ENCODE assay signal across 18 cellular contexts in the genomic region with DNA sequence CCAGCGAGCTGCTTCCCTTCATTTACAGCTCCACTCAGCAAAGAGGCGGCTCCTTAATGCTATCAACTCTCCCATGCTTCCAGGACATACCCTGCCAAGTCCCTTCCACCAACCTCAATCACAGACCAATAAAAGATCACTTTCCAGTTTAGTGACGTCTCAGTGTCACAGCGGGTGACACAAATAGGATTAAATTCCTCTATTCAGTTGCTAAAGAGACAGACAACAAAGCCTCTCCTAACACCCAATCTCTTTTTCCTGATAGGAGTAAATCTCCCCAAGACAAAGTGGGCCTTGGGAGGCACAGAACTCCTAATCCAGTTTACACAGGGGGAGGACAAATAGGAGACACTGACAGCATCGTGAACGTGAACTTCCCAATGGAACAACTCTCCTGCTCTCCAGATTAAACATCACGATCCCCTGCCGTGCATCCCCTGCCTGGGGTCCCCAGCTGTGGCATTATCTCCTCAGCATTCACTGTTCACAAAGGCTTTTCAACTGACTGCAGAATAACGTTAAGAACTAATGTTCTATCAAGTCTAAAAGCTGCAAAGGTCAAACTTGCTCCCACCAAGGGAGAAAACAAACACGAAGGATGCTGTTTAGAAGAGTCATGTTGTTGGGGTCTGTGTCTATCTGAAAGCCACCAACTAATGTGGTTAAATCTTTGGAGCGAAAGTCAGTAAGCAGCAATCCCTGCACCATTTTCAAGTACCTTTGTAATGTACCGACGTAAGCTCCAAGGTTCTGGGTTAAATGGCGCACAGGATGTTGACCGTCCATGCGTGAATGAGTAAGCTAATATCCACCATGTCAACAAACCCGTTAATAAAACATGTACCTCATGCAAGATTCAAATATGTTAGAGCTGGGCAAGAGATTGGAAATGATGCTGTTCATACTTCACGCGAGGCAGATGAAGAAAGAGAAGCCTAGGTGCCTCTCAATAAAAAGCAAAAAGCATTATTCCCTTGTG. TPM values are rescaled to one million over a fixed set of nuclear protein-coding genes. Genes with fewer than 3 reads are reported as not detected.
DNase-seq lines count a peak whose midpoint lies in the region; TF ChIP-seq lines count a peak whose summit lies in the region.
"Had no signal": no experiment of that assay in that cellular context is flagged by ENCODE, and none has a peak within 500 bp of the region (broad histone marks: within the 10 kb centered on the region; RNA-seq: fewer than 3 reads in every experiment).

No MANE protein-coding gene starts in this region.

- 15% methylated on average over 18 of the region's 19 CpGs for WGBS in HUES64

- H3K9me3 ChIP-seq in A673 (ENCODE audit: low read depth, low read length, poor library complexity, severe bottlenecking) (peaks cover 5% of the 10 kb centered on the region), HUES64 (ENCODE audit: insufficient read depth, low read depth, low read length) (no peaks in the 10 kb centered on the region), iPS-18a (ENCODE audit: control insufficient read depth, low read depth, low read length) (peaks cover 26% of the 10 kb centered on the region)
- H3K9me3 ChIP-seq: A549, right atrium auricular region had no signal

- H3K9ac ChIP-seq in HUES64 (ENCODE audit: low read depth, low read length) (peak overlapping the region; percentile 58), iPS-18a (ENCODE audit: low read length) (peak overlapping the region; percentile 23)

- intact Hi-C loops in A673 (cut with micrococcal nuclease; ENCODE audit: unreplicated experiment) = no loop called here

- H3K4me3 ChIP-seq in A673 (ENCODE audit: low read depth, low read length, poor library complexity, severe bottlenecking) (no peak overlapping the region), HUES64 (ENCODE audit: low read length) (peak overlapping the region; percentile 34), iPS-18a (ENCODE audit: low read length) (peak overlapping the region; percentile 36)
- H3K4me3 ChIP-seq: A549, right atrium auricular region had no signal

- BruUV-seq in A673 (replicated peaks; lab: Mats Ljungman, UMichigan) = no TSS peak

- no peak for TF ChIP-seq CTCF in A673 (conservative IDR thresholded peaks at IDR 0.05; ENCODE audit: low read depth, low read length)

- peak; percentile 2 for DNase-seq in A673 (ENCODE audit: low spot score)
- DNase-seq in NCI-H82 (lab: John Stamatoyannopoulos, UW) = peak; percentile 80
- DNase-seq in amniotic stem cell (lab: John Stamatoyannopoulos, UW) = no peak
- DNase-seq in activated CD4-positive, alpha-beta T cell treated with anti-CD3 and anti-CD28 coated beads, Interleukin-2, amount 50 U/mL, for 1 hour = no peak
- DNase-seq in activated CD4-positive, alpha-beta T cell treated with anti-CD3 and anti-CD28 coated beads for 1 hour = no peak
- no peak for DNase-seq in dermis blood vessel endothelial cell
- DNase-seq: activated CD4-positive, alpha-beta T cell treated with anti-CD3 and anti-CD28 coated beads, Interleukin-2, amount 50 U/mL, for 4 hours; activated naive CD4-positive, alpha-beta T cell treated with anti-CD3 and anti-CD28 coated beads, Interleukin-2, amount 10 ng/mL, durations not matched to agents 7 days and 5 days; kidney glomerular epithelial cell; NCI-H1436 treated with DMSO at 0.1 percent for 48 hours; NK-92 treated with Interleukin-12 subunit alpha and Interleukin-12 subunit beta, amount 100 ng/mL, for 24 hours; nucleus accumbens; SW 1271 had no signal

- H3K36me3 ChIP-seq in A673 (ENCODE audit: insufficient read depth, low read length, poor library complexity, severe bottlenecking) (no peaks in the 10 kb centered on the region), HUES64 (ENCODE audit: insufficient read depth, low read length) (no peaks in the 10 kb centered on the region), iPS-18a (ENCODE audit: control insufficient read depth, low read depth, low read length) (no peaks in the 10 kb centered on the region)
- H3K36me3 ChIP-seq: right atrium auricular region had no signal

- H3K27me3 ChIP-seq in A673 (replicated peaks; ENCODE audit: insufficient read depth, low read depth, low read length, poor library complexity) (no peaks in the 10 kb centered on the region), HUES64 (ENCODE audit: insufficient read depth, low read length) (peaks cover 23% of the 10 kb centered on the region; the same call in 1 of the 2 replicates), iPS-18a (ENCODE audit: control insufficient read depth, insufficient read depth, low read length) (no peaks in the 10 kb centered on the region)
- H3K27me3 ChIP-seq: right atrium auricular region had no signal

- no peaks in the 10 kb centered on the region for H3K4me1 ChIP-seq in A673 (ENCODE audit: insufficient read depth, low read length, poor library complexity, severe bottlenecking)
- H3K4me1 ChIP-seq in HUES64 (ENCODE audit: insufficient read depth, low read length) = peaks cover 54% of the 10 kb centered on the region
- peaks cover 26% of the 10 kb centered on the region for H3K4me1 ChIP-seq in iPS-18a (ENCODE audit: control insufficient read depth, low read depth, low read length)
- H3K4me1 ChIP-seq: A549, right atrium auricular region had no signal

- POLR2A ChIA-PET in A673 (lab: Charles Lee; ENCODE audit: low non-redundant PET) = no interaction called here

- CTCF ChIA-PET in A673 (lab: Charles Lee) = no interaction called here

- H3K27ac ChIP-seq in A673 (ENCODE audit: low read depth, low read length, poor library complexity, severe bottlenecking) = no peak overlapping the region
- peak overlapping the region; percentile 90 for H3K27ac ChIP-seq in HUES64 (ENCODE audit: low read depth, low read length)
- H3K27ac ChIP-seq in iPS-18a (ENCODE audit: low read length) = peak overlapping the region; percentile 41
- H3K27ac ChIP-seq: A549, right atrium auricular region had no signal

RNA-seq across cellular contexts. Expression of gene TMEM132D, which starts 31.5 kb away (rescaled TPM):
- total RNA-seq in A673 (2021) (not detected in 2 replicates), dermis blood vessel endothelial cell (not detected in 2 replicates)
- 3.4 TPM for polyA plus RNA-seq in HUES64 (2013, experiment 1 of 2)
- polyA plus RNA-seq in HUES64 (2013, experiment 2 of 2) = 3.6 TPM
- total RNA-seq: HT-29, right atrium auricular region had no signal
- polyA plus RNA-seq: A549 had no signal

Comparison
In these comparisons a context has a peak if more than half of its experiments do, and no peak if none do; other contexts are left out.
1. DNase-seq: peak in A673 (single experiment) and NCI-H82 (single experiment); none in amniotic stem cell (single experiment), activated CD4-positive, alpha-beta T cell treated with anti-CD3 and anti-CD28 coated beads, Interleukin-2, amount 50 U/mL, for 1 hour (single experiment), activated CD4-positive, alpha-beta T cell treated with anti-CD3 and anti-CD28 coated beads for 1 hour (single experiment) and dermis blood vessel endothelial cell (single experiment).